Comparison of ENCODE assay signal across 13 cellular contexts in genomic region chr2:215401896-215402379, GRCh38. TPM values are rescaled to one million over a fixed set of nuclear protein-coding genes. Genes with fewer than 3 reads are reported as not detected.
DNase-seq lines count a peak whose midpoint lies in the region; ATAC-seq and TF ChIP-seq lines count a peak whose summit lies in the region.
"Had no signal": no experiment of that assay in that cellular context is flagged by ENCODE, and none has a peak within 500 bp of the region (broad histone marks: within the 10 kb centered on the region; RNA-seq: fewer than 3 reads in every experiment).

No MANE protein-coding gene starts in this region.

- H3K4me1 ChIP-seq in SJCRH30 (peaks cover 12% of the 10 kb centered on the region), thyroid gland (no peaks in the 10 kb centered on the region)

- H3K27ac ChIP-seq in SJCRH30 (peak overlapping the region; percentile 19; the same call in 1 of the 2 replicates), thyroid gland (no peak overlapping the region)

- 55 to 56% methylated on average over 3 of the region's 3 CpGs for WGBS in thyroid gland, 2 donors

- no peak for ATAC-seq in HG03175 (IDR thresholded peaks at IDR 0.05; ENCODE audit: unreplicated experiment)
- no peak for ATAC-seq in GM21360 (IDR thresholded peaks at IDR 0.05; ENCODE audit: unreplicated experiment)
- ATAC-seq: activated CD8-positive, alpha-beta T cell treated with anti-CD3 and anti-CD28 coated beads, Interleukin-2, amount 10 ng/mL, durations not matched to agents 7 days and 5 days; GM23338; right cardiac atrium had no signal

- no peaks in the 10 kb centered on the region for H3K9me3 ChIP-seq in SJCRH30 (replicated peaks)
- H3K9me3 ChIP-seq in thyroid gland = no peaks in the 10 kb centered on the region

- no peaks in the 10 kb centered on the region for H3K27me3 ChIP-seq in SJCRH30
- H3K27me3 ChIP-seq in thyroid gland = no peaks in the 10 kb centered on the region

- intact Hi-C loops in thyroid gland (cut with DNase I) = no loop called here

- H3K36me3 ChIP-seq in SJCRH30 (peaks cover 32% of the 10 kb centered on the region), thyroid gland (no peaks in the 10 kb centered on the region)

- H3K4me3 ChIP-seq in SJCRH30 (no peak overlapping the region), fibroblast of pulmonary artery (replicated peaks; ENCODE audit: low read depth, low read length) (no peak overlapping the region), thyroid gland (replicated peaks in 1 of 3) (no peak overlapping the region)
- H3K4me3 ChIP-seq: GM23338 had no signal

- DNase-seq in H4 (ENCODE audit: low spot score) = peak; percentile 91
- DNase-seq in SJCRH30 = peak; percentile 56 to 87
- DNase-seq in fibroblast of pulmonary artery (ENCODE audit: low read depth) = peak; percentile 79
- DNase-seq in thyroid gland = peak; percentile 5 to 24
- no peak for DNase-seq in iPS-NIHi7 (ENCODE audit: extremely low spot score)
- DNase-seq: activated CD8-positive, alpha-beta T cell treated with anti-CD3 and anti-CD28 coated beads, Interleukin-2, amount 10 ng/mL, durations not matched to agents 7 days and 5 days; MV-4-11; NCI-H69; right cardiac atrium; T-helper 1 cell had no signal

- TF ChIP-seq CTCF in fibroblast of pulmonary artery (IDR thresholded peaks at IDR 0.05; ENCODE audit: low read length, missing control alignments) (no peak), thyroid gland (IDR thresholded peaks at IDR 0.05) (no peak)

- TF ChIP-seq POLR2A in thyroid gland (IDR thresholded peaks at IDR 0.05) = no peak

RNA-seq across cellular contexts. Expression of gene FN1, which starts 33.9 kb away (rescaled TPM):
- total RNA-seq in H4 (2014; rRNA removed; shearing (Covaris generic)) = 246 and 270 TPM in 2 replicates
- 143 and 178 TPM in 2 replicates for total RNA-seq in SJCRH30 (2014; rRNA removed; shearing (Covaris generic))
- 100 to 1,000 TPM in 2 of 4 donors, 10 to 100 TPM in 2; 89.1 to 312 (median 156) TPM for total RNA-seq in thyroid gland
